ENCODE assay signal across 27 cellular contexts in genomic region chr6:38158762-38159350, GRCh38.
"Had no signal": no experiment of that assay in that cellular context is flagged by ENCODE, and none has a peak within 500 bp of the region (broad histone marks: within the 10 kb centered on the region; RNA-seq: fewer than 3 reads in every experiment).

No MANE protein-coding gene starts in this region.

- H3K27ac Mint-ChIP-seq: mesothelial cell of epicardium had no signal

- FAIRE-seq: pancreas, TTC549, urothelium cell line had no signal

- H3K4me3 Mint-ChIP-seq: activated naive CD4-positive, alpha-beta T cell treated with anti-CD3 and anti-CD28 coated beads, Interleukin-2, amount 50 U/mL, for 24 hours; activated T-cell treated with anti-CD3 and anti-CD28 coated beads, Interleukin-2, amount 50 U/mL, for 4 hours; brain; mesothelial cell of epicardium; natural killer cell; stimulated activated naive CD8-positive, alpha-beta T cell treated with anti-CD3 and anti-CD28 coated beads, Interleukin-15, amount 100 ng/mL, for 72 hours had no signal

- H3K27me3 ChIP-seq: foreskin keratinocyte, neutrophil, pancreas, tibial artery had no signal

- ATAC-seq: activated T-cell treated with anti-CD3 and anti-CD28 coated beads, Interleukin-2, amount 50 U/mL, for 4 hours; foreskin keratinocyte; left lobe of liver; natural killer cell; pancreas; right cardiac atrium; stimulated activated naive CD8-positive, alpha-beta T cell treated with anti-CD3 and anti-CD28 coated beads, Interleukin-15, amount 100 ng/mL, for 72 hours had no signal

- H3K27me3 Mint-ChIP-seq: activated naive CD4-positive, alpha-beta T cell treated with anti-CD3 and anti-CD28 coated beads, Interleukin-2, amount 50 U/mL, for 24 hours; stimulated activated naive CD8-positive, alpha-beta T cell treated with anti-CD3 and anti-CD28 coated beads, Interleukin-15, amount 100 ng/mL, for 72 hours had no signal

- H3K4me1 ChIP-seq: foreskin keratinocyte, pancreas, tibial artery had no signal

- H3K27ac ChIP-seq: foreskin keratinocyte, pancreas, tibial artery, WERI-Rb-1 had no signal

- H3K36me3 Mint-ChIP-seq: natural killer cell had no signal

- H3K4me3 ChIP-seq: lung, pancreas, tibial artery had no signal

- H3K9me3 ChIP-seq: neutrophil, pancreas, tibial artery had no signal

- H3K4me1 Mint-ChIP-seq: mesothelial cell of epicardium; stimulated activated naive CD8-positive, alpha-beta T cell treated with anti-CD3 and anti-CD28 coated beads, Interleukin-15, amount 100 ng/mL, for 72 hours had no signal

- DNase-seq: activated CD4-positive, alpha-beta T cell treated with anti-CD3 and anti-CD28 coated beads, Interleukin-2, amount 50 U/mL, for 48 hours; activated CD8-positive, alpha-beta memory T cell treated with anti-CD3 and anti-CD28 coated beads, Interleukin-2, amount 50 U/mL, for 48 hours; activated gamma-delta T cell; activated T-cell treated with anti-CD3 and anti-CD28 coated beads, Interleukin-2, amount 50 U/mL, for 4 hours; aorta; central memory CD4-positive, alpha-beta T cell; dermis blood vessel endothelial cell; effector CD8-positive, alpha-beta T cell; erythroblast; foreskin keratinocyte; natural killer cell; pancreas; stimulated activated CD4-positive, alpha-beta T cell treated with anti-CD3 and anti-CD28 coated beads, Interleukin-12 subunit alpha, Interleukin-12 subunit beta, amount 100 ng/mL, for 4 hours; stimulated activated CD4-positive, alpha-beta T cell treated with anti-CD3 and anti-CD28 coated beads, Interleukin-4, amount 100 ng/mL, for 4 hours; stimulated activated naive CD8-positive, alpha-beta T cell treated with anti-CD3 and anti-CD28 coated beads, Interleukin-15, amount 100 ng/mL, for 72 hours; T-helper 1 cell; tibial artery; WERI-Rb-1 had no signal

- H3K36me3 ChIP-seq: pancreas had no signal

- H3K9me3 Mint-ChIP-seq: activated naive CD4-positive, alpha-beta T cell treated with anti-CD3 and anti-CD28 coated beads, Interleukin-2, amount 50 U/mL, for 24 hours; activated T-cell treated with anti-CD3 and anti-CD28 coated beads, Interleukin-2, amount 50 U/mL, for 4 hours; natural killer cell had no signal
